ENCODE assay signal across 1 cellular context in genomic region chr11:120186799-120187591, GRCh38.
TF ChIP-seq lines count a peak whose summit lies in the region.

No MANE protein-coding gene starts in this region.

TF ChIP-seq in GM12878, 131 proteins besides CTCF, POLR2A, EP300 and RAD21 (continued from another document):
- TF ChIP-seq PAX5 (IDR thresholded peaks at IDR 0.05; ENCODE audit: borderline replicate concordance, low read depth, low read length): peak; percentile 78; the same call in 1 of the 2 replicates
- peak; percentile 48; the same call in 1 of the 2 replicates for TF ChIP-seq HDGF (IDR thresholded peaks at IDR 0.05)
- TF ChIP-seq ZNF217 (IDR thresholded peaks at IDR 0.05): peak; percentile 37; the same call in 1 of the 2 replicates
- peak; percentile 48; the same call in 1 of the 2 replicates for TF ChIP-seq ATF2 (IDR thresholded peaks at IDR 0.05; ENCODE audit: low read length)
- peak; percentile 62; the same call in 1 of the 2 replicates for TF ChIP-seq MTA2 (IDR thresholded peaks at IDR 0.05; ENCODE audit: low read depth)
- TF ChIP-seq RUNX3 (IDR thresholded peaks at IDR 0.05; ENCODE audit: low read length): peak; percentile 44
- TF ChIP-seq STAT1 (conservative IDR thresholded peaks at IDR 0.05): no peak
- no peak for TF ChIP-seq PRDM15 (CRISPR knock-in tag; IDR thresholded peaks at IDR 0.05)
- peak; percentile 61 for TF ChIP-seq ATF7 (IDR thresholded peaks at IDR 0.05; ENCODE audit: low read depth)
- no peak for TF ChIP-seq SREBF2 (IDR thresholded peaks at IDR 0.05; ENCODE audit: low read length)
- peak; percentile 79 to 82 for TF ChIP-seq IKZF2 (IDR thresholded peaks at IDR 0.05)
- TF ChIP-seq RELB (IDR thresholded peaks at IDR 0.05; ENCODE audit: low read depth): peak; percentile 58; the same call in 1 of the 2 replicates
- TF ChIP-seq GATAD2B (conservative IDR thresholded peaks at IDR 0.05; ENCODE audit: low read depth): peak; percentile 52
- peak; percentile 8; the same call in 1 of the 2 replicates for TF ChIP-seq USF2 (IDR thresholded peaks at IDR 0.05; ENCODE audit: borderline replicate concordance, low read depth, low read length)
- TF ChIP-seq NR2F1 (conservative IDR thresholded peaks at IDR 0.05): peak; percentile 92
- peak; percentile 5 for TF ChIP-seq USF1 (IDR thresholded peaks at IDR 0.05; ENCODE audit: borderline replicate concordance, extremely low read length, insufficient read depth, low read depth, low read length)
- TF ChIP-seq POLR2AphosphoS5 (IDR thresholded peaks at IDR 0.05; ENCODE audit: low read length): no peak
- TF ChIP-seq RELA (IDR thresholded peaks at IDR 0.05; ENCODE audit: borderline replicate concordance, partially characterized antibody): peak; percentile 37
- TF ChIP-seq MEF2B (IDR thresholded peaks at IDR 0.05; ENCODE audit: partially characterized antibody, poor library complexity, severe bottlenecking): peak; percentile 96
- TF ChIP-seq ZNF687 (IDR thresholded peaks at IDR 0.05): peak; percentile 53; the same call in 1 of the 2 replicates
- TF ChIP-seq SKIL (IDR thresholded peaks at IDR 0.05; ENCODE audit: low read depth, poor library complexity, severe bottlenecking): peak; percentile 75
- TF ChIP-seq ESRRA (IDR thresholded peaks at IDR 0.05; ENCODE audit: low read length): no peak
- TF ChIP-seq BHLHE40 (IDR thresholded peaks at IDR 0.05; ENCODE audit: borderline replicate concordance in 1 of 2, low read depth in 2 of 2, low read length in 1 of 2): peak; percentile 61 to 73; a peak in 3 of 4 replicates
- TF ChIP-seq FOXK2 (IDR thresholded peaks at IDR 0.05): peak; percentile 64
- peak; percentile 63 for TF ChIP-seq NBN (IDR thresholded peaks at IDR 0.05)
